In genomic region chr2:233429175-233429897, GRCh38 we compare ENCODE assay signal across 13 cellular contexts.
DNase-seq lines count a peak whose midpoint lies in the region; ATAC-seq and TF ChIP-seq lines count a peak whose summit lies in the region.
"Had no signal": no experiment of that assay in that cellular context is flagged by ENCODE, and none has a peak within 500 bp of the region (broad histone marks: within the 10 kb centered on the region; RNA-seq: fewer than 3 reads in every experiment).

No MANE protein-coding gene starts in this region.

- TF ChIP-seq CTCF in Calu3 (IDR thresholded peaks at IDR 0.05; ENCODE audit: unreplicated experiment), result no peak

- POLR2A ChIA-PET in T-cell (lab: Charles Lee), result no interaction called here

- ATAC-seq in T-cell (replicated peaks in 1 of 4) (no peak), esophagus mucosa (no peak)
- ATAC-seq in stimulated activated naive CD8-positive, alpha-beta T cell treated with anti-CD3 and anti-CD28 coated beads, Interleukin-15, Interleukin-2, amounts not matched to agents 100 U/mL and 50 U/mL, for 24 hours, result no peak

- H3K36me3 ChIP-seq in H7 (replicated peaks; ENCODE audit: control insufficient read depth, insufficient read depth, low read length) (no peaks in the 10 kb centered on the region), skeletal muscle tissue (ENCODE audit: control insufficient read depth in 3 of 3, insufficient read depth in 3 of 3, low read length in 3 of 3) (peaks cover 0 to 2% (median 0%) of the 10 kb centered on the region in 3 donors)
- H3K36me3 ChIP-seq: adrenal gland had no signal

- peaks cover 52 to 60% (median 55%) of the 10 kb centered on the region in 3 donors for H3K4me1 ChIP-seq in skeletal muscle tissue (ENCODE audit: control insufficient read depth in 3 of 3, insufficient read depth in 3 of 3, low read length in 3 of 3)
- H3K4me1 ChIP-seq: adrenal gland had no signal

- H3K4me3 ChIP-seq in H7 (ENCODE audit: insufficient read depth, low read depth, low read length) (no peak overlapping the region), skeletal muscle tissue (ENCODE audit: low read length in 3 of 3) (peak overlapping the region; percentile 58 to 66 (median 61))
- H3K4me3 ChIP-seq: adrenal gland, esophagus muscularis mucosa had no signal

- peak overlapping the region; percentile 85 to 90 (median 89) for H3K9ac ChIP-seq in skeletal muscle tissue (ENCODE audit: low read depth in 1 of 3, low read length in 3 of 3)

- H3K4me3 Mint-ChIP-seq in T-cell (peak overlapping the region in 1 of 3 donors; percentile 35), Calu3 (ENCODE audit: low read depth, unreplicated experiment) (no peak overlapping the region)
- H3K4me3 Mint-ChIP-seq: mesothelial cell of epicardium had no signal

- CTCF ChIA-PET in T-cell (lab: Charles Lee), result interaction anchor here in 1 of 2 donors (0.6 kb wide), 1 partner anchor 19 kb away, joined by 3 read pairs; no protein-coding TSS in a partner anchor
- CTCF ChIA-PET in Calu3 (lab: Charles Lee), result no interaction called here

- H3K9me3 ChIP-seq in skeletal muscle tissue (ENCODE audit: control insufficient read depth in 3 of 3, low read length in 3 of 3), result no peaks in the 10 kb centered on the region
- H3K9me3 ChIP-seq: adrenal gland, esophagus muscularis mucosa had no signal

- no peaks in the 10 kb centered on the region for H3K27me3 Mint-ChIP-seq in T-cell
- H3K27me3 Mint-ChIP-seq in Calu3 (ENCODE audit: unreplicated experiment), result no peaks in the 10 kb centered on the region

- peaks cover 0 to 9% (median 0%) of the 10 kb centered on the region in 3 donors for H3K9me3 Mint-ChIP-seq in T-cell
- H3K9me3 Mint-ChIP-seq in Calu3 (ENCODE audit: low read depth, unreplicated experiment), result peaks cover 8% of the 10 kb centered on the region

- no peaks in the 10 kb centered on the region for H3K27me3 ChIP-seq in H7 (ENCODE audit: control insufficient read depth, insufficient read depth, low read length)
- H3K27me3 ChIP-seq in skeletal muscle tissue (ENCODE audit: control insufficient read depth in 3 of 3, insufficient read depth in 3 of 3, low read length in 3 of 3), result no peaks in the 10 kb centered on the region
- H3K27me3 ChIP-seq: adrenal gland, esophagus muscularis mucosa had no signal

- H3K27ac Mint-ChIP-seq in T-cell, result peak overlapping the region; percentile 36 to 49
- no peak overlapping the region for H3K27ac Mint-ChIP-seq in Calu3 (ENCODE audit: unreplicated experiment)
- H3K27ac Mint-ChIP-seq: mesothelial cell of epicardium had no signal

- DNase-seq in H7 (peak; percentile 30), T-cell (peak in 2 of 34 experiments; percentile 3 to 4), islet precursor cell (peak; percentile 68), Calu3 (no peak)
- no peak for DNase-seq in stimulated activated naive CD8-positive, alpha-beta T cell treated with anti-CD3 and anti-CD28 coated beads, Interleukin-15, Interleukin-2, amounts not matched to agents 100 U/mL and 50 U/mL, for 24 hours
- DNase-seq: GDM1; stimulated activated CD4-positive, alpha-beta T cell treated with anti-CD3 and anti-CD28 coated beads, Interleukin-4, amount 100 ng/mL, for 1 hour; stimulated activated naive CD4-positive, alpha-beta T cell treated with Interleukin-2 at 50 U/mL for 16 hours had no signal

- H3K27ac ChIP-seq in skeletal muscle tissue (ENCODE audit: low read depth, low read length), result peak overlapping the region; percentile 98
- H3K27ac ChIP-seq: adrenal gland, esophagus muscularis mucosa had no signal

- H3K36me3 Mint-ChIP-seq in T-cell, result peaks cover 39% of the 10 kb centered on the region
- H3K36me3 Mint-ChIP-seq in Calu3 (ENCODE audit: insufficient read depth, unreplicated experiment), result peaks cover 13% of the 10 kb centered on the region

- intact Hi-C loops in Calu3 (cut with micrococcal nuclease; ENCODE audit: unreplicated experiment), result no loop called here

- no TSS peak for BruUV-seq in Calu3 (replicated peaks; lab: Mats Ljungman, UMichigan)

- H3K4me1 Mint-ChIP-seq in T-cell (peaks cover 71 to 92% (median 81%) of the 10 kb centered on the region in 3 donors), Calu3 (ENCODE audit: low read depth, unreplicated experiment) (peaks cover 25% of the 10 kb centered on the region)

Comparison
In these comparisons a context has a peak if more than half of its experiments do, and no peak if none do; other contexts are left out.
1. DNase-seq: peak in H7 (single experiment) and islet precursor cell (single experiment); none in Calu3 (single experiment) and stimulated activated naive CD8-positive, alpha-beta T cell treated with anti-CD3 and anti-CD28 coated beads, Interleukin-15, Interleukin-2, amounts not matched to agents 100 U/mL and 50 U/mL, for 24 hours (single experiment).